Comparison of ENCODE assay signal across 22 cellular contexts in genomic region chr5:51414516-51414915, GRCh38. TPM values are rescaled to one million over a fixed set of nuclear protein-coding genes. Genes with fewer than 3 reads are reported as not detected.
"Had no signal": no experiment of that assay in that cellular context is flagged by ENCODE, and none has a peak within 500 bp of the region (broad histone marks: within the 10 kb centered on the region; RNA-seq: fewer than 3 reads in every experiment).

No MANE protein-coding gene starts in this region.

- H3K4me1 Mint-ChIP-seq: naive B cell; nephron; stimulated activated effector memory CD8-positive, alpha-beta T cell treated with anti-CD3 and anti-CD28 coated beads, Interleukin-12 subunit alpha, Interleukin-12 subunit beta, amount 100 ng/mL, for 72 hours had no signal

- DNase-seq: central memory CD4-positive, alpha-beta T cell; cortex of kidney; dorsolateral prefrontal cortex; effector CD8-positive, alpha-beta T cell; head of caudate nucleus; left cardiac atrium; left ventricle myocardium superior; mesendoderm; naive B cell; psoas muscle; retina; right lobe of liver; stimulated activated CD4-positive, alpha-beta T cell treated with anti-CD3 and anti-CD28 coated beads, Interleukin-4, amount 100 ng/mL, for 1 hour; stimulated activated CD8-positive, alpha-beta memory T cell treated with anti-CD3 and anti-CD28 coated beads, Interleukin-4, amount 100 ng/mL, for 48 hours had no signal

- H3K4me1 ChIP-seq: esophagus muscularis mucosa, psoas muscle, right lobe of liver, tibial nerve had no signal

- ATAC-seq: left cardiac atrium; left ventricle myocardium superior; psoas muscle; right lobe of liver; stimulated activated effector memory CD8-positive, alpha-beta T cell treated with anti-CD3 and anti-CD28 coated beads, Interleukin-12 subunit alpha, Interleukin-12 subunit beta, amount 100 ng/mL, for 72 hours had no signal

- H3K27me3 ChIP-seq: hepatocyte, right lobe of liver, tibial nerve had no signal

- H3K4me3 Mint-ChIP-seq: naive B cell; nephron; stimulated activated effector memory CD8-positive, alpha-beta T cell treated with anti-CD3 and anti-CD28 coated beads, Interleukin-12 subunit alpha, Interleukin-12 subunit beta, amount 100 ng/mL, for 72 hours; stimulated activated naive CD8-positive, alpha-beta T cell treated with anti-CD3 and anti-CD28 coated beads, Interleukin-15, Interleukin-2, amounts not matched to agents 100 ng/mL and 50 ng/mL, for 24 hours had no signal

- H3K4me3 ChIP-seq: dorsolateral prefrontal cortex, esophagus muscularis mucosa, hepatocyte, lung, psoas muscle, right lobe of liver, tibial nerve had no signal

- H3K36me3 ChIP-seq: esophagus muscularis mucosa, right lobe of liver, tibial nerve had no signal

- H3K27me3 Mint-ChIP-seq: naive B cell; stimulated activated naive CD8-positive, alpha-beta T cell treated with anti-CD3 and anti-CD28 coated beads, Interleukin-15, Interleukin-2, amounts not matched to agents 100 ng/mL and 50 ng/mL, for 24 hours had no signal

- H3K9me3 Mint-ChIP-seq: nephron had no signal

- H3K36me3 Mint-ChIP-seq: naive B cell; stimulated activated effector memory CD8-positive, alpha-beta T cell treated with anti-CD3 and anti-CD28 coated beads, Interleukin-12 subunit alpha, Interleukin-12 subunit beta, amount 100 ng/mL, for 72 hours had no signal

- H3K27ac Mint-ChIP-seq: naive B cell; nephron; stimulated activated effector memory CD8-positive, alpha-beta T cell treated with anti-CD3 and anti-CD28 coated beads, Interleukin-12 subunit alpha, Interleukin-12 subunit beta, amount 100 ng/mL, for 72 hours; stimulated activated naive CD8-positive, alpha-beta T cell treated with anti-CD3 and anti-CD28 coated beads, Interleukin-15, Interleukin-2, amounts not matched to agents 100 ng/mL and 50 ng/mL, for 24 hours had no signal

- H3K27ac ChIP-seq: dorsolateral prefrontal cortex, esophagus muscularis mucosa, hepatocyte, psoas muscle, right lobe of liver, tibial nerve had no signal

- H3K9me3 ChIP-seq: esophagus muscularis mucosa, psoas muscle, right lobe of liver, tibial nerve had no signal

RNA-seq across cellular contexts. Expression of gene ISL1, which starts 31.3 kb away (rescaled TPM):
- total RNA-seq: dorsolateral prefrontal cortex, esophagus muscularis mucosa, fibroblast of villous mesenchyme, left cardiac atrium, left ventricle myocardium superior, psoas muscle, right lobe of liver, tibial nerve had no signal
